ENCODE assay signal across 5 cellular contexts in the genomic region with DNA sequence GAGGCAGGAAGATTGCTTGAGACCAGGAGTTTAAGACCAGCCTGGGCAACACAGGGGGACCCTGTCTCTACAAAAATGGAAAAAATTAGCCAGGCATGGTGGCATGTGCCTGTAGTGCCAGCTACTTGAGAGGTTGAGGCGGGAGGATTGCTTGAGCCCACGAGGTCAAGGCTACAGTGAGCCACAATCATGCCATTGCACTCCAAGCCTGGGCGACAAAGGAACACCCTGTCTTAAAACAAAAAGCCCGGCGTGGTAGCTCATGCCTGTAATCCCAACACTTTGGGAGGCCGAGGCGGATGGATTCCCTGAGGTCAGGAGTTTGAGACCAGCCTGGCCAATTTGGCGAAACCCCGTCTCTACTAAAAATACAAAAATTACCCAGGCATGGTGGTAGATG. TPM values are rescaled to one million over a fixed set of nuclear protein-coding genes. Genes with fewer than 3 reads are reported as not detected.
"Had no signal": no experiment of that assay in that cellular context is flagged by ENCODE, and none has a peak within 500 bp of the region (broad histone marks: within the 10 kb centered on the region; RNA-seq: fewer than 3 reads in every experiment).

No MANE protein-coding gene starts in this region.

RNA-seq across cellular contexts. Expression of gene FAM180B, which starts 55.8 kb away (rescaled TPM):
- total RNA-seq: fibroblast of villous mesenchyme, renal cortical epithelial cell, spleen, vagina had no signal
- polyA plus RNA-seq: SK-N-SH had no signal
